In the genomic region with DNA sequence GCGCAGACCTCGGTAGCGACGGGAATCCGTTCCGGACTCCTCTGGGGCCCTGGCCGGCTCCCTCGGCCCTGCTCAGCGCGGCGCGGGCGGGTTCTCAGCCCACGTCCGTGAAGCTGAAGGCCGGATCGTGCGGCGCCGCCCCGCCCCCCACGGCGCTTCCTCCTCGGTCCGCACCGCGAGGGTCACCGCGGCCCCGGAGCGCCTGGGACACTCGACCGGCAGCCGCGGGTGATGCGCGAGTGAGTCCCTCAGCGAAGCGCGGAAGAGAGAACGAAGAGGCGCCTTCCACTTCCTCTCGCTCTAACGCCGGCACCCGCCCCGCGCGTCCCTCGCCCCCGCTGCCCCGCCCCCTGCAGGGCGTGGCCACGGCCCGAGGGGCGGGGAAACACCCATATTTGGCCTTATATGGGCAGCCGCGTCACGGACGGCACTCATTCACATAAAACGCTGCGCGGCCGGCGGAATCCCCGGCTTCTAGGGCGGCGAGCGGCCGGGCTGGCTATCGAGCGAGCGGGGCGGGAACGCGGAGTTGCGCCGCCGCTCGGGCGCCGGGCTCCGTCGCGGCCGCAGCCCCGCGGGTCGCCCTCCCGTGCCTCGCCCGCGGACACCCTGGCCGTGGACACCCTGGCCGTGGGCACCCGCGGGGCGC, we compare ENCODE assay signal across 8 cellular contexts. TPM values are rescaled to one million over a fixed set of nuclear protein-coding genes. Genes with fewer than 3 reads are reported as not detected.
DNase-seq lines count a peak whose midpoint lies in the region; ATAC-seq and TF ChIP-seq lines count a peak whose summit lies in the region.

A gene with protein sequence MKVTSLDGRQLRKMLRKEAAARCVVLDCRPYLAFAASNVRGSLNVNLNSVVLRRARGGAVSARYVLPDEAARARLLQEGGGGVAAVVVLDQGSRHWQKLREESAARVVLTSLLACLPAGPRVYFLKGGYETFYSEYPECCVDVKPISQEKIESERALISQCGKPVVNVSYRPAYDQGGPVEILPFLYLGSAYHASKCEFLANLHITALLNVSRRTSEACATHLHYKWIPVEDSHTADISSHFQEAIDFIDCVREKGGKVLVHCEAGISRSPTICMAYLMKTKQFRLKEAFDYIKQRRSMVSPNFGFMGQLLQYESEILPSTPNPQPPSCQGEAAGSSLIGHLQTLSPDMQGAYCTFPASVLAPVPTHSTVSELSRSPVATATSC (plus strand): TSS at position 470 of the 649 bp plus-strand sequence. CDS start 215 bp downstream, outside the sequence.

- intact Hi-C loops in left lung (cut with DNase I): no loop called here

- TF ChIP-seq CTCF in left lung (IDR thresholded peaks at IDR 0.05): peak in 1 of 2 donors; percentile 20

- peaks cover 19% of the 10 kb centered on the region for H4K20me1 ChIP-seq in BLaER1

- H3K36me3 ChIP-seq in BLaER1 (no peaks in the 10 kb centered on the region), left lung (no peaks in the 10 kb centered on the region)

- peak within 1 kb of the TSS; percentile 74 for H3K9ac ChIP-seq in BLaER1

- peak; percentile 98 for TF ChIP-seq POLR2A in GM19099 (IDR thresholded peaks at IDR 0.05; ENCODE audit: extremely low read depth, insufficient read length, low read depth)

- H3K27me3 ChIP-seq in BLaER1 (peaks cover 72% of the 10 kb centered on the region), left lung (peaks cover 0 to 24% of the 10 kb centered on the region in 2 donors)

- peak within 1 kb of the TSS; percentile 76 for H3K4me3 ChIP-seq in BLaER1
- peak within 1 kb of the TSS; percentile 51 to 64 for H3K4me3 ChIP-seq in left lung

- H3K4me1 ChIP-seq in BLaER1 (peaks cover 62% of the 10 kb centered on the region), left lung (peaks cover 25 to 47% of the 10 kb centered on the region in 2 donors)

- H3K4me2 ChIP-seq in BLaER1: peak within 1 kb of the TSS; percentile 97

- H3K9me3 ChIP-seq in BLaER1: no peaks in the 10 kb centered on the region
- H3K9me3 ChIP-seq in left lung: no peaks in the 10 kb centered on the region

- DNase-seq in NCI-H748 (lab: John Stamatoyannopoulos, UW; ENCODE audit: unreplicated experiment): peak; percentile 90
- DNase-seq in activated CD4-positive, alpha-beta T cell treated with anti-CD3 and anti-CD28 coated beads, Interleukin-2, amount 50 U/mL, for 24 hours (ENCODE audit: low read depth in 1 of 2, low spot score in 1 of 2): peak; percentile 92 to 93
- peak; percentile 93 for DNase-seq in dedifferentiated amniotic fluid mesenchymal stem cell (ENCODE audit: extremely low spot score)
- peak; percentile 95 to 97 for DNase-seq in left lung
- peak; percentile 92 for DNase-seq in stimulated activated CD4-positive, alpha-beta T cell treated with anti-CD3 and anti-CD28 coated beads, Interleukin-2, amount 100 ng/mL, for 4 hours (ENCODE audit: low read depth)

- H3K27ac ChIP-seq in BLaER1: peak within 1 kb of the TSS; percentile 68; the same call in 1 of the 2 replicates
- H3K27ac ChIP-seq in left lung: peak within 1 kb of the TSS; percentile 85 to 94

- ATAC-seq in HG03354 (IDR thresholded peaks at IDR 0.05; ENCODE audit: poor library complexity, severe bottlenecking, unreplicated experiment): peak; percentile 66
- ATAC-seq in left lung: peak; percentile 93

RNA-seq across cellular contexts. Expression of the gene that starts here (rescaled TPM):
- total RNA-seq in left lung: 10 to 100 TPM; 11.3 to 18.8 TPM

Comparison
In these comparisons a context has a peak if more than half of its experiments do, and no peak if none do; other contexts are left out.
1. Peak in every context shown above with its lines: DNase-seq, ATAC-seq, H3K4me3 ChIP-seq and H3K27ac ChIP-seq.